ENCODE assay signal across 11 cellular contexts in the genomic region with DNA sequence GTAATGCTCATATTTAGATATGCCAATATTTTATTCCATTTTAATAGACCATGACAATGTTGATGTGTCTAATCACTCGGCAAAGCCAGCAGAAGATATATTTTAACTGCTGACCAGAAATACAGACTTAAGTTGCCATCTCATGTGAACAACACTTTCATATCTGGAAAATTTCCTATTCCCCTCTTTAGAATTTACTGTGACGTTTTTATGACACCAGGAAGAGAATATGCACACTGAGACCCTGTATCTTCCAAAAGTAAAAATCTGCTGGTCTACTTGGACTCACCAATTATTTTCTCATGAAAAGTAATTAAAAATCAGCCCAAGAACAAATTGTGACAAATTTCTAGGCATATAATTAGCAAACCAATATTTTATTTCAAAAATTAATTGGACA. TPM values are rescaled to one million over a fixed set of nuclear protein-coding genes. Genes with fewer than 3 reads are reported as not detected.
A peak's percentile ranks its signal among the peaks of the same experiment; 100 is the strongest.
DNase-seq lines count a peak whose midpoint lies in the region; ATAC-seq lines count a peak whose summit lies in the region.
"Had no signal": no experiment of that assay in that cellular context is flagged by ENCODE, and none has a peak within 500 bp of the region (broad histone marks: within the 10 kb centered on the region; RNA-seq: fewer than 3 reads in every experiment).

No MANE protein-coding gene starts in this region.

- POLR2A ChIA-PET in activated CD8-positive, alpha-beta T cell treated with anti-CD3 and anti-CD28 coated beads, Interleukin-2, amount 10 ng/mL, durations not matched to agents 7 days and 5 days (lab: Charles Lee): no interaction called here

- H3K4me1 ChIP-seq in iPS-18a (ENCODE audit: control insufficient read depth, low read depth, low read length): peaks cover 16% of the 10 kb centered on the region
- peaks cover 5% of the 10 kb centered on the region for H3K4me1 ChIP-seq in stomach smooth muscle (ENCODE audit: control insufficient read depth, insufficient read depth, low read length)

- H3K4me1 Mint-ChIP-seq in T-helper 2 cell treated with Interferon-gamma antibody and Interleukin-4, amounts not matched to agents 5 μg/mL and 100 μg/mL, for 36 hours (ENCODE audit: low read depth): peaks cover 50% of the 10 kb centered on the region
- H3K4me1 Mint-ChIP-seq in activated CD8-positive, alpha-beta T cell treated with anti-CD3 and anti-CD28 coated beads, Interleukin-2, amount 10 ng/mL, durations not matched to agents 7 days and 5 days (ENCODE audit: low read depth): peaks cover 47% of the 10 kb centered on the region

- H3K36me3 ChIP-seq in iPS-18a (ENCODE audit: control insufficient read depth, low read depth, low read length): peaks cover 20% of the 10 kb centered on the region
- H3K36me3 ChIP-seq in stomach smooth muscle (ENCODE audit: control insufficient read depth in 2 of 2, insufficient read depth in 2 of 2, low read length in 2 of 2): no peaks in the 10 kb centered on the region

- H3K4me3 Mint-ChIP-seq in T-helper 2 cell treated with Interferon-gamma antibody and Interleukin-4, amounts not matched to agents 5 μg/mL and 100 μg/mL, for 36 hours: peak overlapping the region; percentile 99
- peak overlapping the region; percentile 90 for H3K4me3 Mint-ChIP-seq in activated CD8-positive, alpha-beta T cell treated with anti-CD3 and anti-CD28 coated beads, Interleukin-2, amount 10 ng/mL, durations not matched to agents 7 days and 5 days

- H3K4me3 ChIP-seq in iPS-18a (ENCODE audit: low read length) (peak overlapping the region; percentile 100), stomach smooth muscle (ENCODE audit: low read length in 2 of 2) (peak overlapping the region; percentile 98 to 99)

- DNase-seq in T-helper 2 cell treated with Interferon-gamma antibody and Interleukin-4, amounts not matched to agents 5 μg/mL and 100 μg/mL, for 36 hours (ENCODE audit: low spot score): no peak
- DNase-seq in T-helper 2 cell (no peak), pons (ENCODE audit: low spot score) (no peak)
- DNase-seq in activated CD8-positive, alpha-beta T cell treated with anti-CD3 and anti-CD28 coated beads, Interleukin-2, amount 10 ng/mL, durations not matched to agents 7 days and 5 days: no peak
- DNase-seq: activated CD8-positive, alpha-beta memory T cell treated with anti-CD3 and anti-CD28 coated beads for 24 hours; C1 segment of cervical spinal cord had no signal

- peak overlapping the region; percentile 96 for H3K9ac ChIP-seq in iPS-18a (ENCODE audit: low read length)
- peak overlapping the region in 1 of 2 donors; percentile 30 for H3K9ac ChIP-seq in stomach smooth muscle (ENCODE audit: low read length in 2 of 2)

- H3K27ac Mint-ChIP-seq in T-helper 2 cell treated with Interferon-gamma antibody and Interleukin-4, amounts not matched to agents 5 μg/mL and 100 μg/mL, for 36 hours: peak overlapping the region; percentile 86
- H3K27ac Mint-ChIP-seq in activated CD8-positive, alpha-beta T cell treated with anti-CD3 and anti-CD28 coated beads, Interleukin-2, amount 10 ng/mL, durations not matched to agents 7 days and 5 days: peak overlapping the region; percentile 54

- H3K27ac ChIP-seq in iPS-18a (ENCODE audit: low read length): peak overlapping the region; percentile 94
- no peak overlapping the region for H3K27ac ChIP-seq in stomach smooth muscle (ENCODE audit: low read length)

- no peaks in the 10 kb centered on the region for H3K27me3 Mint-ChIP-seq in T-helper 2 cell treated with Interferon-gamma antibody and Interleukin-4, amounts not matched to agents 5 μg/mL and 100 μg/mL, for 36 hours (ENCODE audit: low read depth)
- no peaks in the 10 kb centered on the region for H3K27me3 Mint-ChIP-seq in activated CD8-positive, alpha-beta T cell treated with anti-CD3 and anti-CD28 coated beads, Interleukin-2, amount 10 ng/mL, durations not matched to agents 7 days and 5 days (ENCODE audit: low read depth)

- peaks cover 28% of the 10 kb centered on the region for H3K36me3 Mint-ChIP-seq in T-helper 2 cell treated with Interferon-gamma antibody and Interleukin-4, amounts not matched to agents 5 μg/mL and 100 μg/mL, for 36 hours (ENCODE audit: low read depth)
- peaks cover 28% of the 10 kb centered on the region for H3K36me3 Mint-ChIP-seq in activated CD8-positive, alpha-beta T cell treated with anti-CD3 and anti-CD28 coated beads, Interleukin-2, amount 10 ng/mL, durations not matched to agents 7 days and 5 days (ENCODE audit: low read depth)

- no peaks in the 10 kb centered on the region for H3K27me3 ChIP-seq in iPS-18a (ENCODE audit: control insufficient read depth, insufficient read depth, low read length)
- H3K27me3 ChIP-seq in stomach smooth muscle (ENCODE audit: control insufficient read depth in 1 of 2, insufficient read depth in 2 of 2, low read length in 2 of 2): no peaks in the 10 kb centered on the region

- no peaks in the 10 kb centered on the region for H3K9me3 Mint-ChIP-seq in T-helper 2 cell treated with Interferon-gamma antibody and Interleukin-4, amounts not matched to agents 5 μg/mL and 100 μg/mL, for 36 hours
- no peaks in the 10 kb centered on the region for H3K9me3 Mint-ChIP-seq in activated CD8-positive, alpha-beta T cell treated with anti-CD3 and anti-CD28 coated beads, Interleukin-2, amount 10 ng/mL, durations not matched to agents 7 days and 5 days (ENCODE audit: insufficient read depth)

- ATAC-seq in activated CD8-positive, alpha-beta T cell treated with anti-CD3 and anti-CD28 coated beads, Interleukin-2, amount 10 ng/mL, durations not matched to agents 7 days and 5 days: no peak
- ATAC-seq in GM21381 (IDR thresholded peaks at IDR 0.05; ENCODE audit: unreplicated experiment) (no peak), HG02571 (IDR thresholded peaks at IDR 0.05; ENCODE audit: unreplicated experiment) (no peak)

- CTCF ChIA-PET in activated CD8-positive, alpha-beta T cell treated with anti-CD3 and anti-CD28 coated beads, Interleukin-2, amount 10 ng/mL, durations not matched to agents 7 days and 5 days (lab: Charles Lee): interaction anchor here (2.2 kb wide), 1 partner anchor 9 kb away, joined by 9 read pairs; no protein-coding TSS in a partner anchor

- H3K9me3 ChIP-seq in iPS-18a (ENCODE audit: control insufficient read depth, low read depth, low read length): no peaks in the 10 kb centered on the region
- H3K9me3 ChIP-seq in stomach smooth muscle (ENCODE audit: control insufficient read depth in 2 of 2, low read length in 2 of 2): no peaks in the 10 kb centered on the region

RNA-seq across cellular contexts. Expression of gene PROSER1, which starts 2.1 kb away (rescaled TPM):
- total RNA-seq in activated CD8-positive, alpha-beta T cell treated with anti-CD3 and anti-CD28 coated beads, Interleukin-2, amount 10 ng/mL, durations not matched to agents 7 days and 5 days: 10 to 100 TPM; 51.2 to 62.4 TPM

RNA-seq across cellular contexts. Expression of gene NHLRC3, which starts 2.5 kb away (rescaled TPM):
- total RNA-seq in activated CD8-positive, alpha-beta T cell treated with anti-CD3 and anti-CD28 coated beads, Interleukin-2, amount 10 ng/mL, durations not matched to agents 7 days and 5 days: 10 to 100 TPM; 21.3 to 25.5 TPM

RNA-seq across cellular contexts. Expression of gene STOML3, which starts 45.2 kb away (rescaled TPM):
- total RNA-seq in activated CD8-positive, alpha-beta T cell treated with anti-CD3 and anti-CD28 coated beads, Interleukin-2, amount 10 ng/mL, durations not matched to agents 7 days and 5 days: not detected
- total RNA-seq: renal cortical epithelial cell had no signal
